ENCODE assay signal across 8 cellular contexts in the genomic region with DNA sequence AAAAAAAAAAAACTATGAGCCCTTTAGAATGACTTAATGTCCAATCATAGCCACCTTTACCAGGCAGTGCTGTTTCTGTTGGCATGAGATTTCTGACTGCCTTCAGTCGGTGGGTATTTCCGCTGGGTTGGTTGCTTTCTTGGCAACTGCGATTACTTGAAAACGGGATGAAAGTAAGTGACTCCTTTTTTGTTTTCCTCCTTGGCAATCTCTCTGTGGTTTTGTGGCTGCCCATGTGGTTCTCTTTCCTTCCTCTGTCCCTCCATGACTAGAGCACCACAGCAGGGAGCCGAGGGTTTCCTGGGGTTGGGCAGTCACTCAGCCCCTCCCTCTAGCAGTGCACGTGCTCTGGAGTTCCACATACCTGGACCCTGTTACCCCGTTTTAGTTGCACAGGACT.
DNase-seq lines count a peak whose midpoint lies in the region; ATAC-seq, FAIRE-seq and TF ChIP-seq lines count a peak whose summit lies in the region.

No MANE protein-coding gene starts in this region.

- no peaks in the 10 kb centered on the region for H3K36me3 Mint-ChIP-seq in natural killer cell treated with Interleukin-12 subunit alpha and Interleukin-12 subunit beta and Interleukin-15 and Interleukin-18, amount 100 ng/mL, for 72 hours
- no peaks in the 10 kb centered on the region for H3K36me3 Mint-ChIP-seq in natural killer cell

- H3K27ac Mint-ChIP-seq in natural killer cell treated with Interleukin-12 subunit alpha and Interleukin-12 subunit beta and Interleukin-15 and Interleukin-18, amount 100 ng/mL, for 72 hours, result no peak overlapping the region
- H3K27ac Mint-ChIP-seq in natural killer cell, result no peak overlapping the region

- H3K27me3 Mint-ChIP-seq in natural killer cell treated with Interleukin-12 subunit alpha and Interleukin-12 subunit beta and Interleukin-15 and Interleukin-18, amount 100 ng/mL, for 72 hours, result peaks cover 17 to 34% of the 10 kb centered on the region in 2 donors
- H3K27me3 Mint-ChIP-seq in natural killer cell (ENCODE audit: low read depth in 2 of 2), result peaks cover 17 to 37% of the 10 kb centered on the region in 2 donors

- no peak for DNase-seq in natural killer cell treated with Interleukin-12 subunit alpha and Interleukin-12 subunit beta and Interleukin-15 and Interleukin-18, amount 100 ng/mL, for 72 hours (ENCODE audit: low spot score)
- no peak for DNase-seq in natural killer cell
- DNase-seq in UCSD-AML1 (lab: John Stamatoyannopoulos, UW; ENCODE audit: unreplicated experiment), result peak; percentile 74
- DNase-seq in fibroblast of peridontal ligament (ENCODE audit: extremely low read depth), result peak; percentile 73
- DNase-seq in urothelium cell line (ENCODE audit: low spot score), result peak; percentile 47
- DNase-seq in central memory CD4-positive, alpha-beta T cell, result no peak
- no peak for DNase-seq in NCI-H1930 (lab: John Stamatoyannopoulos, UW)
- no peak for DNase-seq in T-helper 9 cell

- H3K4me1 Mint-ChIP-seq in natural killer cell treated with Interleukin-12 subunit alpha and Interleukin-12 subunit beta and Interleukin-15 and Interleukin-18, amount 100 ng/mL, for 72 hours (ENCODE audit: low read depth in 2 of 2), result peaks cover 5 to 8% of the 10 kb centered on the region in 2 donors
- peaks cover 9 to 10% of the 10 kb centered on the region in 2 donors for H3K4me1 Mint-ChIP-seq in natural killer cell

- no peak for TF ChIP-seq CTCF in natural killer cell (IDR thresholded peaks at IDR 0.05)

- no peak for ATAC-seq in natural killer cell treated with Interleukin-12 subunit alpha and Interleukin-12 subunit beta and Interleukin-15 and Interleukin-18, amount 100 ng/mL, for 72 hours
- ATAC-seq in natural killer cell, result no peak

- intact Hi-C loops in natural killer cell (cut with micrococcal nuclease), result no loop called here

- peak; percentile 32 for FAIRE-seq in urothelium cell line (lab: Jason Lieb, UNC)

- H3K9me3 Mint-ChIP-seq in natural killer cell treated with Interleukin-12 subunit alpha and Interleukin-12 subunit beta and Interleukin-15 and Interleukin-18, amount 100 ng/mL, for 72 hours, result no peaks in the 10 kb centered on the region
- H3K9me3 Mint-ChIP-seq in natural killer cell, result no peaks in the 10 kb centered on the region

- H3K4me3 Mint-ChIP-seq in natural killer cell treated with Interleukin-12 subunit alpha and Interleukin-12 subunit beta and Interleukin-15 and Interleukin-18, amount 100 ng/mL, for 72 hours, result peak overlapping the region; percentile 33
- no peak overlapping the region for H3K4me3 Mint-ChIP-seq in natural killer cell

Comparison
In these comparisons a context has a peak if more than half of its experiments do, and no peak if none do; other contexts are left out.
1. DNase-seq: peak in UCSD-AML1 (single experiment), fibroblast of peridontal ligament (single experiment) and urothelium cell line (single experiment); none in natural killer cell treated with Interleukin-12 subunit alpha and Interleukin-12 subunit beta and Interleukin-15 and Interleukin-18, amount 100 ng/mL, for 72 hours (single experiment), natural killer cell (single experiment), central memory CD4-positive, alpha-beta T cell (single experiment), NCI-H1930 (0 of 2) and T-helper 9 cell (single experiment).